8 cellular contexts compared by ENCODE assay signal in genomic region chr17:75515523-75516254, GRCh38. TPM values are rescaled to one million over a fixed set of nuclear protein-coding genes. Genes with fewer than 3 reads are reported as not detected.
DNase-seq lines count a peak whose midpoint lies in the region; ATAC-seq and TF ChIP-seq lines count a peak whose summit lies in the region.

Gene CASKIN2, minus strand, starts transcription at chr17:75515537. Its CDS starts 1,733 bp downstream, at chr17:75513804.

- H3K27ac Mint-ChIP-seq in T-cell = peak within 1 kb of the TSS in 1 of 2 donors; percentile 15

- peak within 1 kb of the TSS; percentile 71 to 77 (median 75) for H3K4me3 Mint-ChIP-seq in T-cell

- H3K27me3 ChIP-seq in heart right ventricle = peaks cover 0 to 13% (median 0%) of the 10 kb centered on the region in 7 donors
- no peaks in the 10 kb centered on the region for H3K27me3 ChIP-seq in transverse colon

- H3K27ac ChIP-seq in heart right ventricle (peak within 1 kb of the TSS; percentile 81 to 98 (median 92)), transverse colon (peak within 1 kb of the TSS; percentile 87 to 93 (median 90))

- H3K9me3 ChIP-seq in heart right ventricle (no peaks in the 10 kb centered on the region), transverse colon (no peaks in the 10 kb centered on the region)

- in situ Hi-C loops in transverse colon (cut with MboI; ENCODE audit: low pct_ligation_motif_present in 1 of 4, low pct_unique_long_range_greater_than_20kb in 1 of 4, low sequenced_read_pairs in 3 of 4) = loop anchor here in 1 of 4 donors (10.0 kb wide), 1 partner anchor 91 kb away; no protein-coding TSS in a partner anchor

- POLR2A ChIA-PET in GM10248 (lab: Yijun Ruan, JAX) = interaction anchor here (0.6 to 1.3 kb wide), 2 partner anchors 13 to 89 kb away, joined by 3 read pairs; no protein-coding TSS in a partner anchor
- POLR2A ChIA-PET in T-cell (lab: Charles Lee) = interaction anchor here in 1 of 2 donors (1.0 kb wide), 1 partner anchor 20 kb away, joined by 5 read pairs; no protein-coding TSS in a partner anchor

- ATAC-seq in HG02678 (IDR thresholded peaks at IDR 0.05; ENCODE audit: unreplicated experiment) (peak; percentile 38), T-cell (replicated peaks in 1 of 4) (peak; percentile 51 to 68 (median 60)), heart right ventricle (peak; percentile 87 to 94 (median 92))

- H3K4me1 Mint-ChIP-seq in T-cell = peaks cover 21 to 28% (median 24%) of the 10 kb centered on the region in 3 donors

- H3K9me3 Mint-ChIP-seq in T-cell = no peaks in the 10 kb centered on the region

- intact Hi-C loops in heart right ventricle (cut with DNase I) (loop anchor here in 9 of 10 donors (1.0 to 10.0 kb wide), 6 partner anchors 71 to 91 kb away; partner anchors contain the start of gene MYO15B (in 5 of the 9)), posterior cingulate gyrus (cut with DNase I) (loop anchor here (1.0 to 2.0 kb wide), 3 partner anchors 59 to 89 kb away; partner anchors contain the start of gene TMEM94), transverse colon (cut with DNase I; ENCODE audit: low total_unique reads) (no loop called here)

- H3K36me3 ChIP-seq in heart right ventricle (peaks cover 0 to 50% (median 3%) of the 10 kb centered on the region in 9 donors), transverse colon (no peaks in the 10 kb centered on the region)

- 0% methylated on average over 62 to 75 of the region's 75 CpGs for WGBS in heart right ventricle, 2 donors
- 0% methylated on average over 33 of the region's 75 CpGs; no CpG with 5 or more reads in 1 of the 2 donors for WGBS in transverse colon (ENCODE audit: low coverage in 1 of 2), 2 donors

- CTCF ChIA-PET in GM10248 (lab: Yijun Ruan, JAX) (interaction anchor here (0.8 to 2.8 kb wide), 25 partner anchors 9 to 302 kb away, joined by 3 to 15 read pairs (median 5); partner anchors contain the start of genes LLGL2, MIF4GD and TMEM94), T-cell (lab: Charles Lee) (interaction anchor here in 1 of 2 donors (0.8 to 1.5 kb wide), 3 partner anchors 10 to 110 kb away, joined by 4 to 17 read pairs (median 6); partner anchors contain the start of genes GRB2 and LLGL2)

- no peak for TF ChIP-seq EP300 in transverse colon (IDR thresholded peaks at IDR 0.05; ENCODE audit: low read depth)

- H3K4me1 ChIP-seq in heart right ventricle = peaks cover 20 to 58% (median 51%) of the 10 kb centered on the region in 9 donors
- peaks cover 22 to 57% (median 41%) of the 10 kb centered on the region in 4 donors for H3K4me1 ChIP-seq in transverse colon

- no peak for TF ChIP-seq POLR2A in transverse colon (IDR thresholded peaks at IDR 0.05)

- peak; percentile 93 for DNase-seq in GM10248 (ENCODE audit: extremely low spot score)
- peak; percentile 89 to 96 (median 92) for DNase-seq in NCI-H1417 (lab: John Stamatoyannopoulos, UW)
- DNase-seq in T-cell = peak; percentile 36 to 78 (median 66)
- peak; percentile 83 for DNase-seq in amniotic epithelial cell (ENCODE audit: low read depth)
- DNase-seq in heart right ventricle = peak; percentile 98
- DNase-seq in posterior cingulate gyrus = peak; percentile 93 to 99 (median 96)
- DNase-seq in transverse colon = peak; percentile 97

- TF ChIP-seq CTCF in GM10248 (IDR thresholded peaks at IDR 0.05; ENCODE audit: control extremely low read depth, extremely low read depth, low read depth, missing control alignments) (peak; percentile 93), heart right ventricle (IDR thresholded peaks at IDR 0.05) (peak; percentile 93 to 100 (median 96)), transverse colon (IDR thresholded peaks at IDR 0.05) (peak; percentile 97 to 100 (median 99))

- H3K36me3 Mint-ChIP-seq in T-cell = peaks cover 7% of the 10 kb centered on the region

- H3K4me3 ChIP-seq in heart right ventricle (peak within 1 kb of the TSS; percentile 79 to 98 (median 93)), transverse colon (peak within 1 kb of the TSS; percentile 73 to 96 (median 92))

- H3K27me3 Mint-ChIP-seq in T-cell = no peaks in the 10 kb centered on the region

RNA-seq across cellular contexts. Expression of gene CASKIN2, which starts in this region (rescaled TPM):
- total RNA-seq in T-cell (under 1 TPM; 0.28 to 0.88 (median 0.85) TPM), heart right ventricle (10 to 100 TPM; 29.0 to 59.2 (median 37.2) TPM), transverse colon (100 to 1,000 TPM in 1 of 4 donors, 10 to 100 TPM in 3; 16.5 to 128 (median 24.8) TPM)
- 10 to 100 TPM; 17.6 to 31.2 TPM for polyA plus RNA-seq in heart right ventricle

Comparison
In these comparisons a context has a peak if more than half of its experiments do, and no peak if none do; other contexts are left out.
1. Peak in every context shown above with its lines: DNase-seq, ATAC-seq, H3K4me3 ChIP-seq and H3K27ac ChIP-seq.
2. RNA of gene CASKIN2 (total RNA-seq): 29.0 to 59.2 TPM in heart right ventricle and 16.5 to 128 TPM in transverse colon; 0.28 to 0.88 TPM in T-cell; every median in the first group is over 4 times any median in the second.
3. Peak in DNase-seq and ATAC-seq in T-cell; RNA of the gene not detected or under 1 TPM.
4. ATAC-seq: peak in every context shown above with its lines; median percentile 92 in heart right ventricle; 60 in T-cell; 38 in HG02678.